ENCODE assay signal across 9 cellular contexts in genomic region chr5:72244862-72245371, GRCh38.
DNase-seq lines count a peak whose midpoint lies in the region; ATAC-seq, FAIRE-seq and TF ChIP-seq lines count a peak whose summit lies in the region.
"Had no signal": no experiment of that assay in that cellular context is flagged by ENCODE, and none has a peak within 500 bp of the region (broad histone marks: within the 10 kb centered on the region; RNA-seq: fewer than 3 reads in every experiment).

No MANE protein-coding gene starts in this region.

- FAIRE-seq in kidney (lab: Jason Lieb, UNC) = no peak

- intact Hi-C loops in kidney (cut with DNase I) = no loop called here

- no peak overlapping the region for H3K27ac Mint-ChIP-seq in activated CD8-positive, alpha-beta memory T cell treated with anti-CD3 and anti-CD28 coated beads, Interleukin-2, amount 10 ng/mL, durations not matched to agents 7 days and 5 days
- peak overlapping the region; percentile 55 to 94 (median 91) for H3K27ac Mint-ChIP-seq in brain

- TF ChIP-seq CTCF in brain (conservative IDR thresholded peaks at IDR 0.05) = peak in 1 of 2 experiments; percentile 62
- peak; percentile 24 for TF ChIP-seq CTCF in kidney (IDR thresholded peaks at IDR 0.05; ENCODE audit: borderline replicate concordance, extremely low read depth, insufficient read depth)

- no peaks in the 10 kb centered on the region for H3K36me3 ChIP-seq in kidney (ENCODE audit: control insufficient read depth in 1 of 2, insufficient read depth in 2 of 2, low read length in 2 of 2)
- H3K36me3 ChIP-seq: gastrocnemius medialis had no signal

- H3K9me3 ChIP-seq in kidney (ENCODE audit: control insufficient read depth in 1 of 2, low read length in 2 of 2) = no peaks in the 10 kb centered on the region
- H3K9me3 ChIP-seq: gastrocnemius medialis had no signal

- no peak overlapping the region for H3K27ac ChIP-seq in kidney (ENCODE audit: low read depth in 2 of 2, low read length in 2 of 2)

- peaks cover 0 to 6% of the 10 kb centered on the region in 2 donors for H3K4me1 ChIP-seq in kidney (ENCODE audit: control insufficient read depth in 1 of 2, insufficient read depth in 1 of 2, low read depth in 1 of 2, low read length in 2 of 2)

- peak; percentile 27 for ATAC-seq in activated CD8-positive, alpha-beta memory T cell treated with anti-CD3 and anti-CD28 coated beads, Interleukin-2, amount 10 ng/mL, durations not matched to agents 7 days and 5 days
- ATAC-seq in HG02610 (IDR thresholded peaks at IDR 0.05; ENCODE audit: unreplicated experiment) = peak; percentile 80

- no peak for DNase-seq in activated CD8-positive, alpha-beta memory T cell treated with anti-CD3 and anti-CD28 coated beads, Interleukin-2, amount 10 ng/mL, durations not matched to agents 7 days and 5 days
- no peak for DNase-seq in activated CD8-positive, alpha-beta memory T cell treated with anti-CD3 and anti-CD28 coated beads, Interleukin-2, amount 50 U/mL, for 4 hours
- DNase-seq in NCI-H146 treated with DMSO at 0.1 percent for 48 hours (lab: John Stamatoyannopoulos, UW; ENCODE audit: unreplicated experiment) (peak; percentile 58), kidney (no peak), kidney glomerular epithelial cell (lab: John Stamatoyannopoulos, UW) (no peak), middle frontal gyrus (ENCODE audit: extremely low spot score, low spot score) (no peak)
- DNase-seq: gastrocnemius medialis had no signal

- no peaks in the 10 kb centered on the region for H3K27me3 Mint-ChIP-seq in activated CD8-positive, alpha-beta memory T cell treated with anti-CD3 and anti-CD28 coated beads, Interleukin-2, amount 10 ng/mL, durations not matched to agents 7 days and 5 days
- no peaks in the 10 kb centered on the region for H3K27me3 Mint-ChIP-seq in brain

- H3K9ac ChIP-seq in kidney (ENCODE audit: low read length in 2 of 2) = no peak overlapping the region

- no peak overlapping the region for H3K4me3 Mint-ChIP-seq in activated CD8-positive, alpha-beta memory T cell treated with anti-CD3 and anti-CD28 coated beads, Interleukin-2, amount 10 ng/mL, durations not matched to agents 7 days and 5 days
- peak overlapping the region in 4 of 5 experiments; percentile 3 to 11 (median 8) for H3K4me3 Mint-ChIP-seq in brain

- no peaks in the 10 kb centered on the region for H3K9me3 Mint-ChIP-seq in activated CD8-positive, alpha-beta memory T cell treated with anti-CD3 and anti-CD28 coated beads, Interleukin-2, amount 10 ng/mL, durations not matched to agents 7 days and 5 days (ENCODE audit: low read depth)
- H3K9me3 Mint-ChIP-seq in brain = no peaks in the 10 kb centered on the region

- peaks cover 3% of the 10 kb centered on the region for H3K36me3 Mint-ChIP-seq in activated CD8-positive, alpha-beta memory T cell treated with anti-CD3 and anti-CD28 coated beads, Interleukin-2, amount 10 ng/mL, durations not matched to agents 7 days and 5 days
- no peaks in the 10 kb centered on the region for H3K36me3 Mint-ChIP-seq in brain

- no peak overlapping the region for H3K4me3 ChIP-seq in kidney (ENCODE audit: low read length in 2 of 2)
- H3K4me3 ChIP-seq: gastrocnemius medialis had no signal

- H3K4me1 Mint-ChIP-seq in activated CD8-positive, alpha-beta memory T cell treated with anti-CD3 and anti-CD28 coated beads, Interleukin-2, amount 10 ng/mL, durations not matched to agents 7 days and 5 days = peaks cover 9% of the 10 kb centered on the region
- peaks cover 86% of the 10 kb centered on the region for H3K4me1 Mint-ChIP-seq in brain

- CTCF ChIA-PET in activated CD8-positive, alpha-beta memory T cell treated with anti-CD3 and anti-CD28 coated beads, Interleukin-2, amount 10 ng/mL, durations not matched to agents 7 days and 5 days (lab: Charles Lee) = interaction anchor here (0.9 to 2.1 kb wide), 3 partner anchors 10 to 108 kb away, joined by 3 to 5 read pairs (median 5); no protein-coding TSS in a partner anchor
